2 cellular contexts compared by ENCODE assay signal in genomic region chr11:62923634-62924411, GRCh38.
TF ChIP-seq lines count a peak whose summit lies in the region.

No MANE protein-coding gene starts in this region.

TF ChIP-seq in HEK293, 187 proteins besides CTCF, POLR2A, EP300 and RAD21:
- TF ChIP-seq ZNF324 (tag by site-specific recombination; IDR thresholded peaks at IDR 0.05) (no peak), ZNF426 (tag by site-specific recombination; IDR thresholded peaks at IDR 0.05) (no peak)

TF ChIP-seq in GM12878, 131 proteins besides CTCF, POLR2A, EP300 and RAD21 (continues in another document):
- TF ChIP-seq ATF2 (IDR thresholded peaks at IDR 0.05; ENCODE audit: low read length) (no peak), WRNIP1 (IDR thresholded peaks at IDR 0.05; ENCODE audit: borderline replicate concordance, low read depth, low read length) (no peak), E2F8 (IDR thresholded peaks at IDR 0.05; ENCODE audit: low read depth, partially characterized antibody) (no peak), MTA3 (IDR thresholded peaks at IDR 0.05; ENCODE audit: borderline replicate concordance, low read length) (no peak), SMAD1 (IDR thresholded peaks at IDR 0.05; ENCODE audit: low read depth, partially characterized antibody) (no peak), PBX3 (IDR thresholded peaks at IDR 0.05; ENCODE audit: insufficient replicate concordance, low read depth, low read length) (no peak), EGR1 (IDR thresholded peaks at IDR 0.05; ENCODE audit: borderline replicate concordance in 1 of 2, low read depth in 2 of 2, low read length in 2 of 2) (peak in 1 of 2 experiments; percentile 50; a peak in 1 of 3 replicates), ZNF24 (IDR thresholded peaks at IDR 0.05) (no peak), SKIL (IDR thresholded peaks at IDR 0.05; ENCODE audit: low read depth, poor library complexity, severe bottlenecking) (no peak), PRDM15 (CRISPR knock-in tag; IDR thresholded peaks at IDR 0.05) (no peak), NKRF (conservative IDR thresholded peaks at IDR 0.05) (no peak), RUNX3 (IDR thresholded peaks at IDR 0.05; ENCODE audit: low read length) (peak; percentile 85), SUPT20H (IDR thresholded peaks at IDR 0.05; ENCODE audit: borderline replicate concordance, control insufficient read depth, low read depth, low read length) (no peak), ZBTB40 (IDR thresholded peaks at IDR 0.05; ENCODE audit: borderline replicate concordance) (no peak; the same call in 1 of the 2 replicates), EZH2 (IDR thresholded peaks at IDR 0.05; ENCODE audit: borderline replicate concordance, control insufficient read depth, low read depth, low read length) (no peak), KDM1A (IDR thresholded peaks at IDR 0.05; ENCODE audit: borderline replicate concordance) (no peak), E4F1 (IDR thresholded peaks at IDR 0.05; ENCODE audit: borderline replicate concordance, partially characterized antibody) (no peak), MEF2A (IDR thresholded peaks at IDR 0.05; ENCODE audit: insufficient read depth, low read depth, low read length) (no peak), BHLHE40 (IDR thresholded peaks at IDR 0.05; ENCODE audit: borderline replicate concordance in 1 of 2, low read depth in 2 of 2, low read length in 1 of 2) (peak; percentile 95 to 98), MLLT1 (IDR thresholded peaks at IDR 0.05) (no peak), ZSCAN29 (IDR thresholded peaks at IDR 0.05) (no peak), KLF5 (IDR thresholded peaks at IDR 0.05; ENCODE audit: partially characterized antibody) (no peak), IRF4 (IDR thresholded peaks at IDR 0.05; ENCODE audit: low read depth, low read length) (no peak), NFXL1 (IDR thresholded peaks at IDR 0.05; ENCODE audit: borderline replicate concordance) (no peak), ELK1 (IDR thresholded peaks at IDR 0.05; ENCODE audit: low read depth, low read length) (no peak), CBX5 (IDR thresholded peaks at IDR 0.05; ENCODE audit: low read depth) (no peak), STAT1 (conservative IDR thresholded peaks at IDR 0.05) (no peak), STAT3 (IDR thresholded peaks at IDR 0.05; ENCODE audit: low read depth, low read length) (no peak), ESRRA (IDR thresholded peaks at IDR 0.05; ENCODE audit: low read length) (no peak)
